In genomic region chr1:201455098-201455497, GRCh38 we compare ENCODE assay signal across 15 cellular contexts. TPM values are rescaled to one million over a fixed set of nuclear protein-coding genes. Genes with fewer than 3 reads are reported as not detected.
"Had no signal": no experiment of that assay in that cellular context is flagged by ENCODE, and none has a peak within 500 bp of the region (broad histone marks: within the 10 kb centered on the region; RNA-seq: fewer than 3 reads in every experiment).

No MANE protein-coding gene starts in this region.

- H3K4me3 Mint-ChIP-seq: activated CD8-positive, alpha-beta T cell treated with anti-CD3 and anti-CD28 coated beads, Interleukin-2, amount 10 ng/mL, durations not matched to agents 7 days and 5 days had no signal

- H3K9me3 Mint-ChIP-seq: activated T-helper 1 cell treated with anti-CD3 and anti-CD28 coated beads, Interleukin-12 subunit alpha, Interleukin-12 subunit beta, Interleukin-2, Interleukin-4 antibody, amounts not matched to agents 30 ng/mL and 10 ng/mL and 1 ng/mL, durations not matched to agents 14 hours and 24 hours and 36 hours had no signal

- H3K9me3 ChIP-seq: esophagus muscularis mucosa, neutrophil had no signal

- H3K4me3 ChIP-seq: esophagus muscularis mucosa had no signal

- H3K27ac ChIP-seq: neutrophil, VCaP had no signal

- DNase-seq: activated CD4-positive, alpha-beta T cell treated with anti-CD3 and anti-CD28 coated beads for 4 hours; activated CD8-positive, alpha-beta T cell treated with anti-CD3 and anti-CD28 coated beads, Interleukin-2, amount 10 ng/mL, durations not matched to agents 7 days and 5 days; activated naive CD4-positive, alpha-beta T cell; aorta; foreskin fibroblast; left colon; stimulated activated CD4-positive, alpha-beta T cell treated with anti-CD3 and anti-CD28 coated beads, Interleukin-2, amount 100 ng/mL, for 48 hours; stimulated activated naive CD8-positive, alpha-beta T cell treated with anti-CD3 and anti-CD28 coated beads, Interleukin-15, Interleukin-2, amounts not matched to agents 100 U/mL and 50 U/mL, for 24 hours; T1000 had no signal

- H3K36me3 ChIP-seq: esophagus muscularis mucosa, neutrophil had no signal

- H3K27ac Mint-ChIP-seq: activated CD8-positive, alpha-beta T cell treated with anti-CD3 and anti-CD28 coated beads, Interleukin-2, amount 10 ng/mL, durations not matched to agents 7 days and 5 days had no signal

- H3K27me3 ChIP-seq: esophagus muscularis mucosa had no signal

- ATAC-seq: activated CD8-positive, alpha-beta T cell treated with anti-CD3 and anti-CD28 coated beads, Interleukin-2, amount 10 ng/mL, durations not matched to agents 7 days and 5 days; sciatic nerve; stimulated activated naive CD8-positive, alpha-beta T cell treated with anti-CD3 and anti-CD28 coated beads, Interleukin-15, Interleukin-2, amounts not matched to agents 100 U/mL and 50 U/mL, for 24 hours had no signal

RNA-seq across cellular contexts. Expression of gene TNNI1, which starts 33.6 kb away (rescaled TPM):
- total RNA-seq: activated CD8-positive, alpha-beta T cell treated with anti-CD3 and anti-CD28 coated beads, Interleukin-2, amount 10 ng/mL, durations not matched to agents 7 days and 5 days; activated T-helper 1 cell treated with anti-CD3 and anti-CD28 coated beads, Interleukin-12 subunit alpha, Interleukin-12 subunit beta, Interleukin-2, Interleukin-4 antibody, amounts not matched to agents 30 ng/mL and 10 ng/mL and 1 ng/mL, durations not matched to agents 14 hours and 24 hours and 36 hours; aorta; left colon; temporal lobe had no signal

RNA-seq across cellular contexts. Expression of gene LAD1, which starts 56.0 kb away (rescaled TPM):
- total RNA-seq: activated CD8-positive, alpha-beta T cell treated with anti-CD3 and anti-CD28 coated beads, Interleukin-2, amount 10 ng/mL, durations not matched to agents 7 days and 5 days; activated T-helper 1 cell treated with anti-CD3 and anti-CD28 coated beads, Interleukin-12 subunit alpha, Interleukin-12 subunit beta, Interleukin-2, Interleukin-4 antibody, amounts not matched to agents 30 ng/mL and 10 ng/mL and 1 ng/mL, durations not matched to agents 14 hours and 24 hours and 36 hours; temporal lobe had no signal
